8 cellular contexts compared by ENCODE assay signal in the genomic region with DNA sequence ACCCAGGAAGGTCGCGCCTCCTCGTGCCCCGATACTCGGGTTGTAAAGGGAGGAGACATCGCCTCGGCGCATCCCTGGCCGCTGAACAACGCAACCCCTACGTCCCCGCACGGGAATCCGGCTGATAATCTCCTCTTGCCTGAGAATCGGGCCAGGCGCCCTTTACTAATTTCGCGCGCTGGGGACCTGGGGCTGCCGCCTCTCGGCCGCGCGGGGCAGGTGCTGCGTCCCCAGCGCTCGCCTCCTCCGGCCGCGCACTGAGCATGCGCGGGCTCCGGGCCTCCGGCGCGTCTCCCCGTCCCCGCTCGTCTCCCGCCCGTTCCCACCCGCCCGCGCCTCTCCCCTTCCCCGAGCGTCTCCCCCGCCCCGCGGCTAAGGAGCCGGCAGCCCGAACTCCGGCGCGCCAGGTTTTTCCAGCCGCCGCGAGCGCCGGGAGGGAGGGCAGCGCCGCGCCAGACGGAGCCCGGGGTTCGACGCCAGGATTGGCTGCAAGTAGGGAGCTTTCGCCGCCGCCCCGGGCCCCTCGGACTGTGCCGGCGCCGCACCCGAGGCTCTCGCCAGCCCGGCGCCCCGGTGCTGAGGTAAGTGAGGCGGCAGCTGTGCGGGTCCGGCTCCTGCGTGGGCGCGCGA. TPM values are rescaled to one million over a fixed set of nuclear protein-coding genes. Genes with fewer than 3 reads are reported as not detected.
DNase-seq lines count a peak whose midpoint lies in the region; ATAC-seq and TF ChIP-seq lines count a peak whose summit lies in the region.

A gene (plus strand): TSS at position 469 of the 630 bp plus-strand sequence.

- H3K79me2 ChIP-seq in KMS-11 (ENCODE audit: insufficient read depth, low read depth): no peaks in the 10 kb centered on the region

- no peak within 1 kb of the TSS for H3K27ac Mint-ChIP-seq in T-helper 17 cell

- TF ChIP-seq EP300 in ovary (IDR thresholded peaks at IDR 0.05): no peak

- H3K27me3 ChIP-seq in KMS-11 (ENCODE audit: insufficient read depth, low read depth) (no peaks in the 10 kb centered on the region), cardiac muscle cell (peaks cover 71% of the 10 kb centered on the region), ovary (no peaks in the 10 kb centered on the region)

- no peaks in the 10 kb centered on the region for H3K36me3 ChIP-seq in KMS-11 (ENCODE audit: insufficient read depth)
- H3K36me3 ChIP-seq in cardiac muscle cell: no peaks in the 10 kb centered on the region
- no peaks in the 10 kb centered on the region for H3K36me3 ChIP-seq in ovary

- H3K4me1 ChIP-seq in KMS-11 (ENCODE audit: low read depth, poor library complexity, severe bottlenecking): no peaks in the 10 kb centered on the region
- H3K4me1 ChIP-seq in cardiac muscle cell (ENCODE audit: low read depth): no peaks in the 10 kb centered on the region
- peaks cover 3% of the 10 kb centered on the region for H3K4me1 ChIP-seq in ovary (ENCODE audit: insufficient read depth)

- no peak for TF ChIP-seq CTCF in KMS-11 (conservative IDR thresholded peaks at IDR 0.05; ENCODE audit: low read depth, low read length)
- no peak for TF ChIP-seq CTCF in cardiac muscle cell (IDR thresholded peaks at IDR 0.05; ENCODE audit: low read depth, low read length)
- no peak for TF ChIP-seq CTCF in ovary (IDR thresholded peaks at IDR 0.05)

- H3K4me3 ChIP-seq in KMS-11 (IDR thresholded peaks at IDR 0.05; ENCODE audit: insufficient read depth, low read depth, low read length): no peak within 1 kb of the TSS
- H3K4me3 ChIP-seq in cardiac muscle cell: peak within 1 kb of the TSS; percentile 56
- H3K4me3 ChIP-seq in ovary: peak within 1 kb of the TSS; percentile 62

- peak within 1 kb of the TSS; percentile 60 for H3K4me2 ChIP-seq in KMS-11

- TF ChIP-seq POLR2A in ovary (IDR thresholded peaks at IDR 0.05): no peak

- DNase-seq in DMS79 (lab: John Stamatoyannopoulos, UW): peak; percentile 57
- DNase-seq in T-helper 17 cell: no peak
- peak; percentile 6 to 94 for DNase-seq in cardiac muscle cell (ENCODE audit: low read depth in 1 of 2, low spot score in 1 of 2)
- peak in 4 of 5 donors; percentile 33 to 62 (median 46) for DNase-seq in ovary

- intact Hi-C loops in ovary (cut with DNase I): no loop called here

- peak within 1 kb of the TSS; percentile 12; the same call in 1 of the 2 replicates for H3K9ac ChIP-seq in KMS-11

- H4K20me1 ChIP-seq in KMS-11 (ENCODE audit: insufficient read depth): no peaks in the 10 kb centered on the region

- 0 to 1% (median 0%) methylated on average over 26 to 86 of the region's 86 CpGs for WGBS in ovary, 3 donors

- H3K9me3 ChIP-seq in T-helper 17 cell (ENCODE audit: control insufficient read depth, low read length, poor library complexity, severe bottlenecking) (no peaks in the 10 kb centered on the region), cardiac muscle cell (ENCODE audit: low read depth) (no peaks in the 10 kb centered on the region), ovary (no peaks in the 10 kb centered on the region)

- H3K27me3 Mint-ChIP-seq in T-helper 17 cell: peaks cover 52% of the 10 kb centered on the region

- H3K36me3 Mint-ChIP-seq in T-helper 17 cell (ENCODE audit: low read depth): no peaks in the 10 kb centered on the region

- peaks cover 5% of the 10 kb centered on the region for H3K4me1 Mint-ChIP-seq in T-helper 17 cell

- peak within 1 kb of the TSS; percentile 71 for H2AFZ ChIP-seq in KMS-11 (ENCODE audit: low read depth)

- no peak for ATAC-seq in T-helper 17 cell
- ATAC-seq in HG03045 (IDR thresholded peaks at IDR 0.05; ENCODE audit: unreplicated experiment): no peak
- no peak for ATAC-seq in GM21360 (IDR thresholded peaks at IDR 0.05; ENCODE audit: unreplicated experiment)
- no peak for ATAC-seq in GM18870 (IDR thresholded peaks at IDR 0.05; ENCODE audit: unreplicated experiment)

- H3K4me3 Mint-ChIP-seq in T-helper 17 cell: peak within 1 kb of the TSS; percentile 43

- H3K27ac ChIP-seq in KMS-11 (no peak within 1 kb of the TSS), cardiac muscle cell (no peak within 1 kb of the TSS), ovary (no peak within 1 kb of the TSS)

RNA-seq across cellular contexts. Expression of the gene that starts here (rescaled TPM):
- total RNA-seq in T-helper 17 cell: not detected
- total RNA-seq in cardiac muscle cell: 5.6 and 16.2 TPM in 2 replicates
- 3.9 and 7.9 TPM in 2 replicates for polyA plus RNA-seq in cardiac muscle cell
- 10 to 100 TPM in 1 of 7 donors, 1 to 10 TPM in 5, under 1 TPM in 1; 0.35 to 16.7 (median 3.0) TPM for total RNA-seq in ovary
- polyA plus RNA-seq in ovary: 1 to 10 TPM; 1.7 to 6.6 TPM

Comparison
In these comparisons a context has a peak if more than half of its experiments do, and no peak if none do; other contexts are left out.
1. DNase-seq: peak in DMS79 (single experiment), cardiac muscle cell (2 of 2) and ovary (4 of 5); none in T-helper 17 cell (0 of 3).